1 cellular context compared by ENCODE assay signal in the genomic region with DNA sequence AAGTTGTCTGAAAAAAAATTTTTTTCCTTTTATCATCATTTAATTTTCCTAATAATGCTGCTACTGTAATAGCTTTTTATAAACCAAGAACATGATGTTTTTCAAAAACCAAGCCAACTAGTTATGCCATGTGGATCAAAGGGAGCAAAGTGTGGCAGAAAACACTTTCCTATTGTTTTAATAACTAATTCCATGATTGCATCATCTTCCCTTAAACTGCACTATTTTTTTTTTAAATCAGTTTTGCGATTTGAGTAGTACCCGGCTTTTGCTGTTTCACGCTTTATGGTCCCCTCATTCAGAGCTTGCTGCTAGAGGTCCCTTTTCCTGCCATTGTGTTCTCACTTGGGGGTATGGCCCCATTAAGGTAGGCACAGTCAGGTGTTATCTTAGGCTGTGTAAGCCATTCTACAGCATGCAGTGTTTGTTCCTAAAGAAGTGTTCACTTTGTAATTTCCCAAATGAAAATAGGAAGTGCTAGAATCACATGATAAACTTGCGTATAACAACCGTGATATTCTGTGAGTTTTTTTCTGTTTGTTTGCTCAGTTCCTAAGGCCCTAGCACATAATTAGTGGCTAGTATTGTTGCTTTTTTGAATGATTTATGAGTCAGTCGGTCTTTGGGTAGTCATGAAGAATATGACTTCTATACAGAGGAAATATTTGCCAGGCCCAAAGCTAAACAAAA.
TF ChIP-seq lines count a peak whose summit lies in the region.

No MANE protein-coding gene starts in this region.

TF ChIP-seq in K562, 482 proteins besides CTCF, POLR2A, EP300 and RAD21 (continued from another document):
- TF ChIP-seq JUN (IDR thresholded peaks at IDR 0.05; ENCODE audit: borderline replicate concordance, low read depth, low read length) (no peak), JUN (CRISPR knock-in tag; IDR thresholded peaks at IDR 0.05; ENCODE audit: borderline replicate concordance) (no peak), HNRNPH1 (optimal IDR thresholded peaks at IDR 0.05; ENCODE audit: low read depth, low read length) (no peak), GTF2E2 (tag; IDR thresholded peaks at IDR 0.05) (no peak), CEBPB (tag; IDR thresholded peaks at IDR 0.05) (peak; percentile 10; the same call in 1 of the 2 replicates), HDAC3 (IDR thresholded peaks at IDR 0.05; ENCODE audit: borderline replicate concordance, partially characterized antibody) (no peak), HDAC6 (IDR thresholded peaks at IDR 0.05; ENCODE audit: low read depth, low read length) (no peak), YBX1 (IDR thresholded peaks at IDR 0.05) (no peak)
- TF ChIP-seq, protein P1, sequence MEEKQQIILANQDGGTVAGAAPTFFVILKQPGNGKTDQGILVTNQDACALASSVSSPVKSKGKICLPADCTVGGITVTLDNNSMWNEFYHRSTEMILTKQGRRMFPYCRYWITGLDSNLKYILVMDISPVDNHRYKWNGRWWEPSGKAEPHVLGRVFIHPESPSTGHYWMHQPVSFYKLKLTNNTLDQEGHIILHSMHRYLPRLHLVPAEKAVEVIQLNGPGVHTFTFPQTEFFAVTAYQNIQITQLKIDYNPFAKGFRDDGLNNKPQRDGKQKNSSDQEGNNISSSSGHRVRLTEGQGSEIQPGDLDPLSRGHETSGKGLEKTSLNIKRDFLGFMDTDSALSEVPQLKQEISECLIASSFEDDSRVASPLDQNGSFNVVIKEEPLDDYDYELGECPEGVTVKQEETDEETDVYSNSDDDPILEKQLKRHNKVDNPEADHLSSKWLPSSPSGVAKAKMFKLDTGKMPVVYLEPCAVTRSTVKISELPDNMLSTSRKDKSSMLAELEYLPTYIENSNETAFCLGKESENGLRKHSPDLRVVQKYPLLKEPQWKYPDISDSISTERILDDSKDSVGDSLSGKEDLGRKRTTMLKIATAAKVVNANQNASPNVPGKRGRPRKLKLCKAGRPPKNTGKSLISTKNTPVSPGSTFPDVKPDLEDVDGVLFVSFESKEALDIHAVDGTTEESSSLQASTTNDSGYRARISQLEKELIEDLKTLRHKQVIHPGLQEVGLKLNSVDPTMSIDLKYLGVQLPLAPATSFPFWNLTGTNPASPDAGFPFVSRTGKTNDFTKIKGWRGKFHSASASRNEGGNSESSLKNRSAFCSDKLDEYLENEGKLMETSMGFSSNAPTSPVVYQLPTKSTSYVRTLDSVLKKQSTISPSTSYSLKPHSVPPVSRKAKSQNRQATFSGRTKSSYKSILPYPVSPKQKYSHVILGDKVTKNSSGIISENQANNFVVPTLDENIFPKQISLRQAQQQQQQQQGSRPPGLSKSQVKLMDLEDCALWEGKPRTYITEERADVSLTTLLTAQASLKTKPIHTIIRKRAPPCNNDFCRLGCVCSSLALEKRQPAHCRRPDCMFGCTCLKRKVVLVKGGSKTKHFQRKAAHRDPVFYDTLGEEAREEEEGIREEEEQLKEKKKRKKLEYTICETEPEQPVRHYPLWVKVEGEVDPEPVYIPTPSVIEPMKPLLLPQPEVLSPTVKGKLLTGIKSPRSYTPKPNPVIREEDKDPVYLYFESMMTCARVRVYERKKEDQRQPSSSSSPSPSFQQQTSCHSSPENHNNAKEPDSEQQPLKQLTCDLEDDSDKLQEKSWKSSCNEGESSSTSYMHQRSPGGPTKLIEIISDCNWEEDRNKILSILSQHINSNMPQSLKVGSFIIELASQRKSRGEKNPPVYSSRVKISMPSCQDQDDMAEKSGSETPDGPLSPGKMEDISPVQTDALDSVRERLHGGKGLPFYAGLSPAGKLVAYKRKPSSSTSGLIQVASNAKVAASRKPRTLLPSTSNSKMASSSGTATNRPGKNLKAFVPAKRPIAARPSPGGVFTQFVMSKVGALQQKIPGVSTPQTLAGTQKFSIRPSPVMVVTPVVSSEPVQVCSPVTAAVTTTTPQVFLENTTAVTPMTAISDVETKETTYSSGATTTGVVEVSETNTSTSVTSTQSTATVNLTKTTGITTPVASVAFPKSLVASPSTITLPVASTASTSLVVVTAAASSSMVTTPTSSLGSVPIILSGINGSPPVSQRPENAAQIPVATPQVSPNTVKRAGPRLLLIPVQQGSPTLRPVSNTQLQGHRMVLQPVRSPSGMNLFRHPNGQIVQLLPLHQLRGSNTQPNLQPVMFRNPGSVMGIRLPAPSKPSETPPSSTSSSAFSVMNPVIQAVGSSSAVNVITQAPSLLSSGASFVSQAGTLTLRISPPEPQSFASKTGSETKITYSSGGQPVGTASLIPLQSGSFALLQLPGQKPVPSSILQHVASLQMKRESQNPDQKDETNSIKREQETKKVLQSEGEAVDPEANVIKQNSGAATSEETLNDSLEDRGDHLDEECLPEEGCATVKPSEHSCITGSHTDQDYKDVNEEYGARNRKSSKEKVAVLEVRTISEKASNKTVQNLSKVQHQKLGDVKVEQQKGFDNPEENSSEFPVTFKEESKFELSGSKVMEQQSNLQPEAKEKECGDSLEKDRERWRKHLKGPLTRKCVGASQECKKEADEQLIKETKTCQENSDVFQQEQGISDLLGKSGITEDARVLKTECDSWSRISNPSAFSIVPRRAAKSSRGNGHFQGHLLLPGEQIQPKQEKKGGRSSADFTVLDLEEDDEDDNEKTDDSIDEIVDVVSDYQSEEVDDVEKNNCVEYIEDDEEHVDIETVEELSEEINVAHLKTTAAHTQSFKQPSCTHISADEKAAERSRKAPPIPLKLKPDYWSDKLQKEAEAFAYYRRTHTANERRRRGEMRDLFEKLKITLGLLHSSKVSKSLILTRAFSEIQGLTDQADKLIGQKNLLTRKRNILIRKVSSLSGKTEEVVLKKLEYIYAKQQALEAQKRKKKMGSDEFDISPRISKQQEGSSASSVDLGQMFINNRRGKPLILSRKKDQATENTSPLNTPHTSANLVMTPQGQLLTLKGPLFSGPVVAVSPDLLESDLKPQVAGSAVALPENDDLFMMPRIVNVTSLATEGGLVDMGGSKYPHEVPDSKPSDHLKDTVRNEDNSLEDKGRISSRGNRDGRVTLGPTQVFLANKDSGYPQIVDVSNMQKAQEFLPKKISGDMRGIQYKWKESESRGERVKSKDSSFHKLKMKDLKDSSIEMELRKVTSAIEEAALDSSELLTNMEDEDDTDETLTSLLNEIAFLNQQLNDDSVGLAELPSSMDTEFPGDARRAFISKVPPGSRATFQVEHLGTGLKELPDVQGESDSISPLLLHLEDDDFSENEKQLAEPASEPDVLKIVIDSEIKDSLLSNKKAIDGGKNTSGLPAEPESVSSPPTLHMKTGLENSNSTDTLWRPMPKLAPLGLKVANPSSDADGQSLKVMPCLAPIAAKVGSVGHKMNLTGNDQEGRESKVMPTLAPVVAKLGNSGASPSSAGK (IDR thresholded peaks at IDR 0.05), result no peak
- TF ChIP-seq, protein P2, sequence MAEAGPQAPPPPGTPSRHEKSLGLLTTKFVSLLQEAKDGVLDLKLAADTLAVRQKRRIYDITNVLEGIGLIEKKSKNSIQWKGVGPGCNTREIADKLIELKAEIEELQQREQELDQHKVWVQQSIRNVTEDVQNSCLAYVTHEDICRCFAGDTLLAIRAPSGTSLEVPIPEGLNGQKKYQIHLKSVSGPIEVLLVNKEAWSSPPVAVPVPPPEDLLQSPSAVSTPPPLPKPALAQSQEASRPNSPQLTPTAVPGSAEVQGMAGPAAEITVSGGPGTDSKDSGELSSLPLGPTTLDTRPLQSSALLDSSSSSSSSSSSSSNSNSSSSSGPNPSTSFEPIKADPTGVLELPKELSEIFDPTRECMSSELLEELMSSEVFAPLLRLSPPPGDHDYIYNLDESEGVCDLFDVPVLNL (CRISPR knock-in tag; IDR thresholded peaks at IDR 0.05; ENCODE audit: low read depth), result no peak
- TF ChIP-seq, protein P3, sequence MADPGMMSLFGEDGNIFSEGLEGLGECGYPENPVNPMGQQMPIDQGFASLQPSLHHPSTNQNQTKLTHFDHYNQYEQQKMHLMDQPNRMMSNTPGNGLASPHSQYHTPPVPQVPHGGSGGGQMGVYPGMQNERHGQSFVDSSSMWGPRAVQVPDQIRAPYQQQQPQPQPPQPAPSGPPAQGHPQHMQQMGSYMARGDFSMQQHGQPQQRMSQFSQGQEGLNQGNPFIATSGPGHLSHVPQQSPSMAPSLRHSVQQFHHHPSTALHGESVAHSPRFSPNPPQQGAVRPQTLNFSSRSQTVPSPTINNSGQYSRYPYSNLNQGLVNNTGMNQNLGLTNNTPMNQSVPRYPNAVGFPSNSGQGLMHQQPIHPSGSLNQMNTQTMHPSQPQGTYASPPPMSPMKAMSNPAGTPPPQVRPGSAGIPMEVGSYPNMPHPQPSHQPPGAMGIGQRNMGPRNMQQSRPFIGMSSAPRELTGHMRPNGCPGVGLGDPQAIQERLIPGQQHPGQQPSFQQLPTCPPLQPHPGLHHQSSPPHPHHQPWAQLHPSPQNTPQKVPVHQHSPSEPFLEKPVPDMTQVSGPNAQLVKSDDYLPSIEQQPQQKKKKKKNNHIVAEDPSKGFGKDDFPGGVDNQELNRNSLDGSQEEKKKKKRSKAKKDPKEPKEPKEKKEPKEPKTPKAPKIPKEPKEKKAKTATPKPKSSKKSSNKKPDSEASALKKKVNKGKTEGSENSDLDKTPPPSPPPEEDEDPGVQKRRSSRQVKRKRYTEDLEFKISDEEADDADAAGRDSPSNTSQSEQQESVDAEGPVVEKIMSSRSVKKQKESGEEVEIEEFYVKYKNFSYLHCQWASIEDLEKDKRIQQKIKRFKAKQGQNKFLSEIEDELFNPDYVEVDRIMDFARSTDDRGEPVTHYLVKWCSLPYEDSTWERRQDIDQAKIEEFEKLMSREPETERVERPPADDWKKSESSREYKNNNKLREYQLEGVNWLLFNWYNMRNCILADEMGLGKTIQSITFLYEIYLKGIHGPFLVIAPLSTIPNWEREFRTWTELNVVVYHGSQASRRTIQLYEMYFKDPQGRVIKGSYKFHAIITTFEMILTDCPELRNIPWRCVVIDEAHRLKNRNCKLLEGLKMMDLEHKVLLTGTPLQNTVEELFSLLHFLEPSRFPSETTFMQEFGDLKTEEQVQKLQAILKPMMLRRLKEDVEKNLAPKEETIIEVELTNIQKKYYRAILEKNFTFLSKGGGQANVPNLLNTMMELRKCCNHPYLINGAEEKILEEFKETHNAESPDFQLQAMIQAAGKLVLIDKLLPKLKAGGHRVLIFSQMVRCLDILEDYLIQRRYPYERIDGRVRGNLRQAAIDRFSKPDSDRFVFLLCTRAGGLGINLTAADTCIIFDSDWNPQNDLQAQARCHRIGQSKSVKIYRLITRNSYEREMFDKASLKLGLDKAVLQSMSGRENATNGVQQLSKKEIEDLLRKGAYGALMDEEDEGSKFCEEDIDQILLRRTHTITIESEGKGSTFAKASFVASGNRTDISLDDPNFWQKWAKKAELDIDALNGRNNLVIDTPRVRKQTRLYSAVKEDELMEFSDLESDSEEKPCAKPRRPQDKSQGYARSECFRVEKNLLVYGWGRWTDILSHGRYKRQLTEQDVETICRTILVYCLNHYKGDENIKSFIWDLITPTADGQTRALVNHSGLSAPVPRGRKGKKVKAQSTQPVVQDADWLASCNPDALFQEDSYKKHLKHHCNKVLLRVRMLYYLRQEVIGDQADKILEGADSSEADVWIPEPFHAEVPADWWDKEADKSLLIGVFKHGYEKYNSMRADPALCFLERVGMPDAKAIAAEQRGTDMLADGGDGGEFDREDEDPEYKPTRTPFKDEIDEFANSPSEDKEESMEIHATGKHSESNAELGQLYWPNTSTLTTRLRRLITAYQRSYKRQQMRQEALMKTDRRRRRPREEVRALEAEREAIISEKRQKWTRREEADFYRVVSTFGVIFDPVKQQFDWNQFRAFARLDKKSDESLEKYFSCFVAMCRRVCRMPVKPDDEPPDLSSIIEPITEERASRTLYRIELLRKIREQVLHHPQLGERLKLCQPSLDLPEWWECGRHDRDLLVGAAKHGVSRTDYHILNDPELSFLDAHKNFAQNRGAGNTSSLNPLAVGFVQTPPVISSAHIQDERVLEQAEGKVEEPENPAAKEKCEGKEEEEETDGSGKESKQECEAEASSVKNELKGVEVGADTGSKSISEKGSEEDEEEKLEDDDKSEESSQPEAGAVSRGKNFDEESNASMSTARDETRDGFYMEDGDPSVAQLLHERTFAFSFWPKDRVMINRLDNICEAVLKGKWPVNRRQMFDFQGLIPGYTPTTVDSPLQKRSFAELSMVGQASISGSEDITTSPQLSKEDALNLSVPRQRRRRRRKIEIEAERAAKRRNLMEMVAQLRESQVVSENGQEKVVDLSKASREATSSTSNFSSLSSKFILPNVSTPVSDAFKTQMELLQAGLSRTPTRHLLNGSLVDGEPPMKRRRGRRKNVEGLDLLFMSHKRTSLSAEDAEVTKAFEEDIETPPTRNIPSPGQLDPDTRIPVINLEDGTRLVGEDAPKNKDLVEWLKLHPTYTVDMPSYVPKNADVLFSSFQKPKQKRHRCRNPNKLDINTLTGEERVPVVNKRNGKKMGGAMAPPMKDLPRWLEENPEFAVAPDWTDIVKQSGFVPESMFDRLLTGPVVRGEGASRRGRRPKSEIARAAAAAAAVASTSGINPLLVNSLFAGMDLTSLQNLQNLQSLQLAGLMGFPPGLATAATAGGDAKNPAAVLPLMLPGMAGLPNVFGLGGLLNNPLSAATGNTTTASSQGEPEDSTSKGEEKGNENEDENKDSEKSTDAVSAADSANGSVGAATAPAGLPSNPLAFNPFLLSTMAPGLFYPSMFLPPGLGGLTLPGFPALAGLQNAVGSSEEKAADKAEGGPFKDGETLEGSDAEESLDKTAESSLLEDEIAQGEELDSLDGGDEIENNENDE (IDR thresholded peaks at IDR 0.05; ENCODE audit: low read depth, low read length), result no peak
- TF ChIP-seq, protein P4, sequence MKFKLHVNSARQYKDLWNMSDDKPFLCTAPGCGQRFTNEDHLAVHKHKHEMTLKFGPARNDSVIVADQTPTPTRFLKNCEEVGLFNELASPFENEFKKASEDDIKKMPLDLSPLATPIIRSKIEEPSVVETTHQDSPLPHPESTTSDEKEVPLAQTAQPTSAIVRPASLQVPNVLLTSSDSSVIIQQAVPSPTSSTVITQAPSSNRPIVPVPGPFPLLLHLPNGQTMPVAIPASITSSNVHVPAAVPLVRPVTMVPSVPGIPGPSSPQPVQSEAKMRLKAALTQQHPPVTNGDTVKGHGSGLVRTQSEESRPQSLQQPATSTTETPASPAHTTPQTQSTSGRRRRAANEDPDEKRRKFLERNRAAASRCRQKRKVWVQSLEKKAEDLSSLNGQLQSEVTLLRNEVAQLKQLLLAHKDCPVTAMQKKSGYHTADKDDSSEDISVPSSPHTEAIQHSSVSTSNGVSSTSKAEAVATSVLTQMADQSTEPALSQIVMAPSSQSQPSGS (CRISPR knock-in tag; IDR thresholded peaks at IDR 0.05), result no peak
- TF ChIP-seq, protein P5, sequence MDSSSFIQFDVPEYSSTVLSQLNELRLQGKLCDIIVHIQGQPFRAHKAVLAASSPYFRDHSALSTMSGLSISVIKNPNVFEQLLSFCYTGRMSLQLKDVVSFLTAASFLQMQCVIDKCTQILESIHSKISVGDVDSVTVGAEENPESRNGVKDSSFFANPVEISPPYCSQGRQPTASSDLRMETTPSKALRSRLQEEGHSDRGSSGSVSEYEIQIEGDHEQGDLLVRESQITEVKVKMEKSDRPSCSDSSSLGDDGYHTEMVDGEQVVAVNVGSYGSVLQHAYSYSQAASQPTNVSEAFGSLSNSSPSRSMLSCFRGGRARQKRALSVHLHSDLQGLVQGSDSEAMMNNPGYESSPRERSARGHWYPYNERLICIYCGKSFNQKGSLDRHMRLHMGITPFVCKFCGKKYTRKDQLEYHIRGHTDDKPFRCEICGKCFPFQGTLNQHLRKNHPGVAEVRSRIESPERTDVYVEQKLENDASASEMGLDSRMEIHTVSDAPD (CRISPR knock-in tag; IDR thresholded peaks at IDR 0.05), result no peak
- TF ChIP-seq, protein P6, sequence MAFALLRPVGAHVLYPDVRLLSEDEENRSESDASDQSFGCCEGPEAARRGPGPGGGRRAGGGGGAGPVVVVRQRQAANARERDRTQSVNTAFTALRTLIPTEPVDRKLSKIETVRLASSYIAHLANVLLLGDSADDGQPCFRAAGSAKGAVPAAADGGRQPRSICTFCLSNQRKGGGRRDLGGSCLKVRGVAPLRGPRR (CRISPR knock-in tag; IDR thresholded peaks at IDR 0.05), result no peak
- TF ChIP-seq, protein P7, sequence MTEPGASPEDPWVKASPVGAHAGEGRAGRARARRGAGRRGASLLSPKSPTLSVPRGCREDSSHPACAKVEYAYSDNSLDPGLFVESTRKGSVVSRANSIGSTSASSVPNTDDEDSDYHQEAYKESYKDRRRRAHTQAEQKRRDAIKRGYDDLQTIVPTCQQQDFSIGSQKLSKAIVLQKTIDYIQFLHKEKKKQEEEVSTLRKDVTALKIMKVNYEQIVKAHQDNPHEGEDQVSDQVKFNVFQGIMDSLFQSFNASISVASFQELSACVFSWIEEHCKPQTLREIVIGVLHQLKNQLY (CRISPR knock-in tag; conservative IDR thresholded peaks at IDR 0.05), result no peak
